ENCODE assay signal across 10 cellular contexts in the genomic region with DNA sequence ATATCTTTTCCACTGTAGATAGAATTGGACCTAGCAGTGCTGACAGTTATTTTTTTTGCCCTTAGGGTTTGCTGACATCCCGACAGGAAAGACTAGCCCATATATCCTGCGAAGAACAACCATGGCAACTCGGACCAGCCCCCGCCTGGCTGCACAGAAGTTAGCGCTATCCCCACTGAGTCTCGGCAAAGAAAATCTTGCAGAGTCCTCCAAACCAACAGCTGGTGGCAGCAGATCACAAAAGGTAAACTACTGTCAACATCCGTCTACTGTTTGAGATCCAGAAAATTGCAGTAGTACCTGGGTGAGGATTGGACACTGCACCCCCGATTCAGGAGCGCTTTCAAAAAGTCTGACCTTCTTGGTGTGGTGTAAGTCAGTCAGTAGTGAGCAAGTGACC. TPM values are rescaled to one million over a fixed set of nuclear protein-coding genes. Genes with fewer than 3 reads are reported as not detected.
DNase-seq lines count a peak whose midpoint lies in the region; ATAC-seq and TF ChIP-seq lines count a peak whose summit lies in the region.
"Had no signal": no experiment of that assay in that cellular context is flagged by ENCODE, and none has a peak within 500 bp of the region (broad histone marks: within the 10 kb centered on the region; RNA-seq: fewer than 3 reads in every experiment).

No MANE protein-coding gene starts in this region.

- H3K4me1 Mint-ChIP-seq in activated CD8-positive, alpha-beta memory T cell treated with anti-CD3 and anti-CD28 coated beads, Interleukin-2, amount 10 ng/mL, durations not matched to agents 7 days and 5 days: no peaks in the 10 kb centered on the region

- DNase-seq in NCI-H526 treated with DMSO at 0.1 percent for 48 hours (lab: John Stamatoyannopoulos, UW) (peak; percentile 3), NCI-H526 (lab: John Stamatoyannopoulos, UW) (no peak), RWPE2 (ENCODE audit: low spot score) (no peak), fibroblast of the conjunctiva (ENCODE audit: low read depth) (peak; percentile 21), smooth muscle cell (lab: John Stamatoyannopoulos, UW; ENCODE audit: unreplicated experiment) (no peak), inferior parietal cortex (ENCODE audit: extremely low spot score) (no peak)
- DNase-seq in activated CD8-positive, alpha-beta memory T cell treated with anti-CD3 and anti-CD28 coated beads, Interleukin-2, amount 10 ng/mL, durations not matched to agents 7 days and 5 days: no peak
- DNase-seq: SW 1271 had no signal

- no peak for ATAC-seq in RWPE2 (ENCODE audit: low read depth)
- no peak for ATAC-seq in GM19395 (IDR thresholded peaks at IDR 0.05; ENCODE audit: unreplicated experiment)
- ATAC-seq in activated CD8-positive, alpha-beta memory T cell treated with anti-CD3 and anti-CD28 coated beads, Interleukin-2, amount 10 ng/mL, durations not matched to agents 7 days and 5 days: no peak

- no peak overlapping the region for H3K9ac ChIP-seq in smooth muscle cell (ENCODE audit: low read depth)

- TF ChIP-seq CTCF in RWPE2 (IDR thresholded peaks at IDR 0.05; ENCODE audit: poor library complexity, severe bottlenecking): peak; percentile 26
- peak; percentile 43 for TF ChIP-seq CTCF in smooth muscle cell (IDR thresholded peaks at IDR 0.05; ENCODE audit: borderline replicate concordance, insufficient read depth, poor library complexity, severe bottlenecking)

- H2AFZ ChIP-seq in smooth muscle cell (ENCODE audit: low read depth): no peak overlapping the region

- no peaks in the 10 kb centered on the region for H3K9me3 Mint-ChIP-seq in activated CD8-positive, alpha-beta memory T cell treated with anti-CD3 and anti-CD28 coated beads, Interleukin-2, amount 10 ng/mL, durations not matched to agents 7 days and 5 days (ENCODE audit: low read depth)
- H3K9me3 Mint-ChIP-seq: activated naive CD4-positive, alpha-beta T cell treated with anti-CD3 and anti-CD28 coated beads, Interleukin-2, amount 50 U/mL, for 24 hours had no signal

- no peaks in the 10 kb centered on the region for H3K27me3 Mint-ChIP-seq in activated CD8-positive, alpha-beta memory T cell treated with anti-CD3 and anti-CD28 coated beads, Interleukin-2, amount 10 ng/mL, durations not matched to agents 7 days and 5 days
- H3K27me3 Mint-ChIP-seq: activated naive CD4-positive, alpha-beta T cell treated with anti-CD3 and anti-CD28 coated beads, Interleukin-2, amount 50 U/mL, for 24 hours had no signal

- H3K36me3 ChIP-seq in RWPE2 (ENCODE audit: low read depth) (peaks cover 57% of the 10 kb centered on the region), smooth muscle cell (ENCODE audit: low read depth) (no peaks in the 10 kb centered on the region)

- no peak overlapping the region for H3K27ac ChIP-seq in RWPE2 (ENCODE audit: poor library complexity, severe bottlenecking)
- no peak overlapping the region for H3K27ac ChIP-seq in smooth muscle cell (ENCODE audit: low read depth)

- no peak overlapping the region for H3K4me3 Mint-ChIP-seq in activated CD8-positive, alpha-beta memory T cell treated with anti-CD3 and anti-CD28 coated beads, Interleukin-2, amount 10 ng/mL, durations not matched to agents 7 days and 5 days
- H3K4me3 Mint-ChIP-seq: activated naive CD4-positive, alpha-beta T cell treated with anti-CD3 and anti-CD28 coated beads, Interleukin-2, amount 50 U/mL, for 24 hours had no signal

- CTCF ChIA-PET in activated CD8-positive, alpha-beta memory T cell treated with anti-CD3 and anti-CD28 coated beads, Interleukin-2, amount 10 ng/mL, durations not matched to agents 7 days and 5 days (lab: Charles Lee): no interaction called here

- H4K20me1 ChIP-seq in smooth muscle cell (ENCODE audit: low read depth): no peaks in the 10 kb centered on the region

- no peaks in the 10 kb centered on the region for H3K27me3 ChIP-seq in RWPE2 (ENCODE audit: insufficient read depth, poor library complexity, severe bottlenecking)
- no peaks in the 10 kb centered on the region for H3K27me3 ChIP-seq in smooth muscle cell (ENCODE audit: low read depth)

- no peaks in the 10 kb centered on the region for H3K79me2 ChIP-seq in smooth muscle cell (ENCODE audit: low read depth)

- WGBS in smooth muscle cell (ENCODE audit: low lambda C conversion rate): 87% methylated on average over 9 of the region's 9 CpGs

- H3F3A ChIP-seq in smooth muscle cell (ENCODE audit: low read depth): no peaks in the 10 kb centered on the region

- H3K27ac Mint-ChIP-seq in activated CD8-positive, alpha-beta memory T cell treated with anti-CD3 and anti-CD28 coated beads, Interleukin-2, amount 10 ng/mL, durations not matched to agents 7 days and 5 days: no peak overlapping the region
- H3K27ac Mint-ChIP-seq: activated naive CD4-positive, alpha-beta T cell treated with anti-CD3 and anti-CD28 coated beads, Interleukin-2, amount 50 U/mL, for 24 hours had no signal

- peaks cover 75% of the 10 kb centered on the region for H3K36me3 Mint-ChIP-seq in activated CD8-positive, alpha-beta memory T cell treated with anti-CD3 and anti-CD28 coated beads, Interleukin-2, amount 10 ng/mL, durations not matched to agents 7 days and 5 days

- H3K4me3 ChIP-seq in RWPE2 (ENCODE audit: severe bottlenecking) (no peak overlapping the region), smooth muscle cell (no peak overlapping the region)

- H3K9me3 ChIP-seq in RWPE2 (ENCODE audit: severe bottlenecking) (no peaks in the 10 kb centered on the region), smooth muscle cell (replicated peaks; ENCODE audit: low read depth) (no peaks in the 10 kb centered on the region)

- H3K4me1 ChIP-seq in RWPE2 (ENCODE audit: insufficient read depth, poor library complexity, severe bottlenecking) (no peaks in the 10 kb centered on the region), smooth muscle cell (ENCODE audit: low read depth) (no peaks in the 10 kb centered on the region)

- H3K4me2 ChIP-seq in smooth muscle cell: no peak overlapping the region

RNA-seq across cellular contexts. Expression of a gene that starts 55.8 kb away (rescaled TPM):
- total RNA-seq in smooth muscle cell: 7.4 and 10.1 TPM in 2 replicates
- 8.3 and 11.3 TPM in 2 replicates for polyA plus RNA-seq in smooth muscle cell
- total RNA-seq in activated CD8-positive, alpha-beta memory T cell treated with anti-CD3 and anti-CD28 coated beads, Interleukin-2, amount 10 ng/mL, durations not matched to agents 7 days and 5 days: 100 to 1,000 TPM; 150 to 158 TPM

Comparison
In these comparisons a context has a peak if more than half of its experiments do, and no peak if none do; other contexts are left out.
1. DNase-seq: peak in NCI-H526 treated with DMSO at 0.1 percent for 48 hours (single experiment) and fibroblast of the conjunctiva (single experiment); none in NCI-H526 (0 of 2), RWPE2 (single experiment), smooth muscle cell (single experiment), inferior parietal cortex (single experiment) and activated CD8-positive, alpha-beta memory T cell treated with anti-CD3 and anti-CD28 coated beads, Interleukin-2, amount 10 ng/mL, durations not matched to agents 7 days and 5 days (single experiment).
2. RNA of a gene that starts 55.8 kb away (total RNA-seq): 150 to 158 TPM in activated CD8-positive, alpha-beta memory T cell treated with anti-CD3 and anti-CD28 coated beads, Interleukin-2, amount 10 ng/mL, durations not matched to agents 7 days and 5 days; 7.4 to 10.1 TPM in smooth muscle cell; every median in the first group is over 10 times any median in the second.